Comparison of ENCODE assay signal across 17 cellular contexts in genomic region chr12:3277261-3277943, GRCh38.
DNase-seq lines count a peak whose midpoint lies in the region; ATAC-seq, FAIRE-seq and TF ChIP-seq lines count a peak whose summit lies in the region.
"Had no signal": no experiment of that assay in that cellular context is flagged by ENCODE, and none has a peak within 500 bp of the region (broad histone marks: within the 10 kb centered on the region; RNA-seq: fewer than 3 reads in every experiment).

No MANE protein-coding gene starts in this region.

- no peak overlapping the region for H3K4me3 ChIP-seq in right cardiac atrium (ENCODE audit: low read length)
- H3K4me3 ChIP-seq in H7 (ENCODE audit: insufficient read depth, low read depth, low read length) = no peak overlapping the region
- H3K4me3 ChIP-seq: A549 had no signal

- intact Hi-C loops in right cardiac atrium (cut with DNase I) = loop anchor here (5.0 to 10.0 kb wide), 5 partner anchors 73 to 205 kb away; no protein-coding TSS in a partner anchor

- H3K4me3 Mint-ChIP-seq in nephron progenitor cell = no peak overlapping the region
- H3K4me3 Mint-ChIP-seq: CD4-positive, alpha-beta memory T cell had no signal

- H3K36me3 ChIP-seq in H7 (replicated peaks; ENCODE audit: control insufficient read depth, insufficient read depth, low read length) = no peaks in the 10 kb centered on the region; the same call in 1 of the 2 replicates

- peak overlapping the region; percentile 42 for H3K27ac Mint-ChIP-seq in nephron progenitor cell
- H3K27ac Mint-ChIP-seq: CD4-positive, alpha-beta memory T cell had no signal

- H3K9me3 ChIP-seq in right cardiac atrium (ENCODE audit: control insufficient read depth, low read length) = no peaks in the 10 kb centered on the region
- H3K9me3 ChIP-seq: A549, BE2C had no signal

- ATAC-seq in right cardiac atrium = no peak
- ATAC-seq: A549, HCT116 had no signal

- H3K4me1 Mint-ChIP-seq in nephron progenitor cell = peaks cover 72% of the 10 kb centered on the region

- H3K9me3 Mint-ChIP-seq in nephron progenitor cell = no peaks in the 10 kb centered on the region

- peak overlapping the region; percentile 43 for H3K27ac ChIP-seq in VCaP
- H3K27ac ChIP-seq in right cardiac atrium (ENCODE audit: low read length) = no peak overlapping the region
- H3K27ac ChIP-seq: A549, C4-2B had no signal

- no peak for FAIRE-seq in HTR-8/SVneo (lab: Jason Lieb, UNC)
- FAIRE-seq: A549, GM12892, GM19239 had no signal

- no peaks in the 10 kb centered on the region for H3K36me3 Mint-ChIP-seq in nephron progenitor cell (ENCODE audit: low read depth)
- H3K36me3 Mint-ChIP-seq: CD4-positive, alpha-beta memory T cell had no signal

- 86% methylated on average over 20 of the region's 20 CpGs for WGBS in right cardiac atrium

- peaks cover 11% of the 10 kb centered on the region for H3K4me1 ChIP-seq in right cardiac atrium (ENCODE audit: control insufficient read depth, insufficient read depth, low read length)

- DNase-seq in NCI-H1092 treated with DMSO at 0.1 percent for 48 hours (lab: John Stamatoyannopoulos, UW) (peak; percentile 62), nephron progenitor cell (no peak), SW 1271 (lab: John Stamatoyannopoulos, UW) (no peak), HTR-8/SVneo (ENCODE audit: insufficient read length, low spot score) (no peak), right cardiac atrium (no peak), H7 (no peak)
- DNase-seq: BE2C; CD4-positive, alpha-beta memory T cell; DND-41; GDM1; IMR-90 had no signal

- TF ChIP-seq CTCF in VCaP (conservative IDR thresholded peaks at IDR 0.05) (no peak), nephron progenitor cell (IDR thresholded peaks at IDR 0.05) (no peak)

- H3K27me3 Mint-ChIP-seq in nephron progenitor cell (ENCODE audit: low read depth, poor library complexity) = peaks cover 3% of the 10 kb centered on the region

- H3K27me3 ChIP-seq in right cardiac atrium (ENCODE audit: control insufficient read depth, insufficient read depth) (no peaks in the 10 kb centered on the region), H7 (ENCODE audit: control insufficient read depth, insufficient read depth, low read length) (no peaks in the 10 kb centered on the region)
- H3K27me3 ChIP-seq: BE2C had no signal
